Comparison of ENCODE assay signal across 1 cellular context in the genomic region with DNA sequence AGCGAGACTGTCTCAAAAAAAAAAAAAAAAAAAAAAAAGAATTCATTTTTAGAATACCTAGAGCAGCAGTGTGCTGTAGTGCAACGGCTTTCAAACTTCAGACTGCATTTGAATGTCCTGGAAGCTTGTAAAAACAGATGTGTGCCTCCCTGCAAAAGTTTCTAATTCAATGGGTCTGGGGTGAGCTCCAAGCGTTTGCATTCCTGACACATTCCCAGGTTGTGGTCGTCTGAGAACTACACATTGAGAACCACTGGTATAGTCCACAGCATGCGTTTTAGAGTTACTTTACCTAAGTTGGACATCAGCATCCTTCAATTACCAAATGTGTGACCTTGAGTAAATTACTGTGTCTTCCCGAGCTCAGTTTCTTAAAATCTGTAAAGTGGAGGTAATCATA.
TF ChIP-seq lines count a peak whose summit lies in the region.

No MANE protein-coding gene starts in this region.

TF ChIP-seq in GM23338, 12 proteins besides CTCF, POLR2A, EP300 and RAD21:
- TF ChIP-seq, protein P1, sequence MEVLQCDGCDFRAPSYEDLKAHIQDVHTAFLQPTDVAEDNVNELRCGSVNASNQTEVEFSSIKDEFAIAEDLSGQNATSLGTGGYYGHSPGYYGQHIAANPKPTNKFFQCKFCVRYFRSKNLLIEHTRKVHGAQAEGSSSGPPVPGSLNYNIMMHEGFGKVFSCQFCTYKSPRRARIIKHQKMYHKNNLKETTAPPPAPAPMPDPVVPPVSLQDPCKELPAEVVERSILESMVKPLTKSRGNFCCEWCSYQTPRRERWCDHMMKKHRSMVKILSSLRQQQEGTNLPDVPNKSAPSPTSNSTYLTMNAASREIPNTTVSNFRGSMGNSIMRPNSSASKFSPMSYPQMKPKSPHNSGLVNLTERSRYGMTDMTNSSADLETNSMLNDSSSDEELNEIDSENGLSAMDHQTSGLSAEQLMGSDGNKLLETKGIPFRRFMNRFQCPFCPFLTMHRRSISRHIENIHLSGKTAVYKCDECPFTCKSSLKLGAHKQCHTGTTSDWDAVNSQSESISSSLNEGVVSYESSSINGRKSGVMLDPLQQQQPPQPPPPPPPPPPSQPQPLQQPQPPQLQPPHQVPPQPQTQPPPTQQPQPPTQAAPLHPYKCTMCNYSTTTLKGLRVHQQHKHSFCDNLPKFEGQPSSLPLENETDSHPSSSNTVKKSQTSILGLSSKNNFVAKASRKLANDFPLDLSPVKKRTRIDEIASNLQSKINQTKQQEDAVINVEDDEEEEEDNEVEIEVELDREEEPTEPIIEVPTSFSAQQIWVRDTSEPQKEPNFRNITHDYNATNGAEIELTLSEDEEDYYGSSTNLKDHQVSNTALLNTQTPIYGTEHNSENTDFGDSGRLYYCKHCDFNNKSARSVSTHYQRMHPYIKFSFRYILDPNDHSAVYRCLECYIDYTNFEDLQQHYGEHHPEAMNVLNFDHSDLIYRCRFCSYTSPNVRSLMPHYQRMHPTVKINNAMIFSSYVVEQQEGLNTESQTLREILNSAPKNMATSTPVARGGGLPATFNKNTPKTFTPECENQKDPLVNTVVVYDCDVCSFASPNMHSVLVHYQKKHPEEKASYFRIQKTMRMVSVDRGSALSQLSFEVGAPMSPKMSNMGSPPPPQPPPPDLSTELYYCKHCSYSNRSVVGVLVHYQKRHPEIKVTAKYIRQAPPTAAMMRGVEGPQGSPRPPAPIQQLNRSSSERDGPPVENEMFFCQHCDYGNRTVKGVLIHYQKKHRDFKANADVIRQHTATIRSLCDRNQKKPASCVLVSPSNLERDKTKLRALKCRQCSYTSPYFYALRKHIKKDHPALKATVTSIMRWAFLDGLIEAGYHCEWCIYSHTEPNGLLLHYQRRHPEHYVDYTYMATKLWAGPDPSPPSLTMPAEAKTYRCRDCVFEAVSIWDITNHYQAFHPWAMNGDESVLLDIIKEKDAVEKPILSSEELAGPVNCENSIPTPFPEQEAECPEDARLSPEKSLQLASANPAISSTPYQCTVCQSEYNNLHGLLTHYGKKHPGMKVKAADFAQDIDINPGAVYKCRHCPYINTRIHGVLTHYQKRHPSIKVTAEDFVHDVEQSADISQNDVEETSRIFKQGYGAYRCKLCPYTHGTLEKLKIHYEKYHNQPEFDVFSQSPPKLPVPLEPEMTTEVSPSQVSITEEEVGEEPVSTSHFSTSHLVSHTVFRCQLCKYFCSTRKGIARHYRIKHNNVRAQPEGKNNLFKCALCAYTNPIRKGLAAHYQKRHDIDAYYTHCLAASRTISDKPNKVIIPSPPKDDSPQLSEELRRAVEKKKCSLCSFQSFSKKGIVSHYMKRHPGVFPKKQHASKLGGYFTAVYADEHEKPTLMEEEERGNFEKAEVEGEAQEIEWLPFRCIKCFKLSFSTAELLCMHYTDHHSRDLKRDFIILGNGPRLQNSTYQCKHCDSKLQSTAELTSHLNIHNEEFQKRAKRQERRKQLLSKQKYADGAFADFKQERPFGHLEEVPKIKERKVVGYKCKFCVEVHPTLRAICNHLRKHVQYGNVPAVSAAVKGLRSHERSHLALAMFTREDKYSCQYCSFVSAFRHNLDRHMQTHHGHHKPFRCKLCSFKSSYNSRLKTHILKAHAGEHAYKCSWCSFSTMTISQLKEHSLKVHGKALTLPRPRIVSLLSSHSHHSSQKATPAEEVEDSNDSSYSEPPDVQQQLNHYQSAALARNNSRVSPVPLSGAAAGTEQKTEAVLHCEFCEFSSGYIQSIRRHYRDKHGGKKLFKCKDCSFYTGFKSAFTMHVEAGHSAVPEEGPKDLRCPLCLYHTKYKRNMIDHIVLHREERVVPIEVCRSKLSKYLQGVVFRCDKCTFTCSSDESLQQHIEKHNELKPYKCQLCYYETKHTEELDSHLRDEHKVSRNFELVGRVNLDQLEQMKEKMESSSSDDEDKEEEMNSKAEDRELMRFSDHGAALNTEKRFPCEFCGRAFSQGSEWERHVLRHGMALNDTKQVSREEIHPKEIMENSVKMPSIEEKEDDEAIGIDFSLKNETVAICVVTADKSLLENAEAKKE (CRISPR knock-in tag; IDR thresholded peaks at IDR 0.05): no peak
- no peak for TF ChIP-seq POLR2AphosphoS5 (IDR thresholded peaks at IDR 0.05; ENCODE audit: low read depth)
- TF ChIP-seq ZNF114 (CRISPR knock-in tag; IDR thresholded peaks at IDR 0.05): no peak
- TF ChIP-seq STAT1 (IDR thresholded peaks at IDR 0.05; ENCODE audit: unreplicated experiment): no peak
- no peak for TF ChIP-seq EZH2 (IDR thresholded peaks at IDR 0.05; ENCODE audit: low read depth, unreplicated experiment)
- TF ChIP-seq, protein P2, sequence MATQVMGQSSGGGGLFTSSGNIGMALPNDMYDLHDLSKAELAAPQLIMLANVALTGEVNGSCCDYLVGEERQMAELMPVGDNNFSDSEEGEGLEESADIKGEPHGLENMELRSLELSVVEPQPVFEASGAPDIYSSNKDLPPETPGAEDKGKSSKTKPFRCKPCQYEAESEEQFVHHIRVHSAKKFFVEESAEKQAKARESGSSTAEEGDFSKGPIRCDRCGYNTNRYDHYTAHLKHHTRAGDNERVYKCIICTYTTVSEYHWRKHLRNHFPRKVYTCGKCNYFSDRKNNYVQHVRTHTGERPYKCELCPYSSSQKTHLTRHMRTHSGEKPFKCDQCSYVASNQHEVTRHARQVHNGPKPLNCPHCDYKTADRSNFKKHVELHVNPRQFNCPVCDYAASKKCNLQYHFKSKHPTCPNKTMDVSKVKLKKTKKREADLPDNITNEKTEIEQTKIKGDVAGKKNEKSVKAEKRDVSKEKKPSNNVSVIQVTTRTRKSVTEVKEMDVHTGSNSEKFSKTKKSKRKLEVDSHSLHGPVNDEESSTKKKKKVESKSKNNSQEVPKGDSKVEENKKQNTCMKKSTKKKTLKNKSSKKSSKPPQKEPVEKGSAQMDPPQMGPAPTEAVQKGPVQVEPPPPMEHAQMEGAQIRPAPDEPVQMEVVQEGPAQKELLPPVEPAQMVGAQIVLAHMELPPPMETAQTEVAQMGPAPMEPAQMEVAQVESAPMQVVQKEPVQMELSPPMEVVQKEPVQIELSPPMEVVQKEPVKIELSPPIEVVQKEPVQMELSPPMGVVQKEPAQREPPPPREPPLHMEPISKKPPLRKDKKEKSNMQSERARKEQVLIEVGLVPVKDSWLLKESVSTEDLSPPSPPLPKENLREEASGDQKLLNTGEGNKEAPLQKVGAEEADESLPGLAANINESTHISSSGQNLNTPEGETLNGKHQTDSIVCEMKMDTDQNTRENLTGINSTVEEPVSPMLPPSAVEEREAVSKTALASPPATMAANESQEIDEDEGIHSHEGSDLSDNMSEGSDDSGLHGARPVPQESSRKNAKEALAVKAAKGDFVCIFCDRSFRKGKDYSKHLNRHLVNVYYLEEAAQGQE (IDR thresholded peaks at IDR 0.05; ENCODE audit: unreplicated experiment): no peak
- TF ChIP-seq, protein P3, sequence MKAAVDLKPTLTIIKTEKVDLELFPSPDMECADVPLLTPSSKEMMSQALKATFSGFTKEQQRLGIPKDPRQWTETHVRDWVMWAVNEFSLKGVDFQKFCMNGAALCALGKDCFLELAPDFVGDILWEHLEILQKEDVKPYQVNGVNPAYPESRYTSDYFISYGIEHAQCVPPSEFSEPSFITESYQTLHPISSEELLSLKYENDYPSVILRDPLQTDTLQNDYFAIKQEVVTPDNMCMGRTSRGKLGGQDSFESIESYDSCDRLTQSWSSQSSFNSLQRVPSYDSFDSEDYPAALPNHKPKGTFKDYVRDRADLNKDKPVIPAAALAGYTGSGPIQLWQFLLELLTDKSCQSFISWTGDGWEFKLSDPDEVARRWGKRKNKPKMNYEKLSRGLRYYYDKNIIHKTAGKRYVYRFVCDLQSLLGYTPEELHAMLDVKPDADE (IDR thresholded peaks at IDR 0.05): no peak
- no peak for TF ChIP-seq EZH2phosphoT487 (IDR thresholded peaks at IDR 0.05; ENCODE audit: unreplicated experiment)
- TF ChIP-seq NANOG (IDR thresholded peaks at IDR 0.05; ENCODE audit: borderline replicate concordance): no peak
- no peak for TF ChIP-seq CREB1 (CRISPR knock-in tag; IDR thresholded peaks at IDR 0.05; ENCODE audit: low read depth)
- TF ChIP-seq JUNB (IDR thresholded peaks at IDR 0.05; ENCODE audit: unreplicated experiment): no peak
